In the genomic region with DNA sequence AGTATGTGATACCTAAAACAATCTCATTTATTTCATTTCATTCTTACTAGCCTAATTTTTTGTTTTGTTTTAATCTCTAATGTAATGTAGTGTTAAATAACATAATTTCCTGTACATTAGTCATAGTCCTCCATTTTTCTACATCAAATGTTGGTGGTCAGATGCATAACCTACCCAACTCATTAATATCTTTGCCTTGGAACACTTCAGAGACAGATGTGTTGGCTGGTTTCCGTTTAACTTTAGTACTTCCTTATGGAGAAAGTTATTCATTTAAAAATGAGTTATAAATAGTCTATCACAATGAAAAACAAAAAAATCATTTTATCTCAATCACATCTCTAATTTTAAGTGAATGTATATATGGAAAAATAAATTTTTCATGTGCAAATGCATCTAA, we compare ENCODE assay signal across 17 cellular contexts.
"Had no signal": no experiment of that assay in that cellular context is flagged by ENCODE, and none has a peak within 500 bp of the region (broad histone marks: within the 10 kb centered on the region; RNA-seq: fewer than 3 reads in every experiment).

No MANE protein-coding gene starts in this region.

- H3K9me3 ChIP-seq: SK-N-SH had no signal

- H3K4me3 ChIP-seq: K562 had no signal

- ATAC-seq: K562 had no signal

- H3K4me2 ChIP-seq: KMS-11, SK-N-SH had no signal

- H3K9ac ChIP-seq: KMS-11, SK-N-SH had no signal

- H3K27ac ChIP-seq: KMS-11 had no signal

- DNase-seq: Kasumi-1, MM.1S, NCI-H1105, NCI-H1436 treated with DMSO at 0.1 percent for 48 hours, NCI-H1694, NCI-H187 treated with DMSO at 0.1 percent for 48 hours, NCI-H2029 treated with DMSO at 0.1 percent for 48 hours, NCI-H2107, NCI-H524, NCI-H69, NCI-H774, Right ventricle myocardium superior, RPMI8226, SK-N-SH, SW 1271 had no signal
